Comparison of ENCODE assay signal across 22 cellular contexts in the genomic region with DNA sequence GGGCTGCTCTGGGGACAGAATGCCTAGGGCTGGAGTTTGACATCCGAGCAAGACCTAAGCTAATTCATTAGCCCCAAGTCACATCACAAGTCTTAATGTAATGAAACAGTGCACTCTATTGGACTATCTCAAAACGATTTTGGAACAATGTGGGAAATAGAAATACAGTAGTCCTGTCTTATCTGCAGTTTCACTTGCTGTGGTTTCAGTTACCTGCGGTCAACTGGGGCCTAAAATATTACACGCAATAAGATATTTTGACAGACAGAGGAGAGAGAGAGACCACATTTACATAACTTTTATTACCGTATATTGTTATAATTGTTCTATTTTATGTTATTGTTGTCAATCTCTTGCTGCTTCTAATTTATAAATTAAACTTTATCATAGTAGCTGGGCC. TPM values are rescaled to one million over a fixed set of nuclear protein-coding genes. Genes with fewer than 3 reads are reported as not detected.
DNase-seq lines count a peak whose midpoint lies in the region; ATAC-seq, FAIRE-seq and TF ChIP-seq lines count a peak whose summit lies in the region.
"Had no signal": no experiment of that assay in that cellular context is flagged by ENCODE, and none has a peak within 500 bp of the region (broad histone marks: within the 10 kb centered on the region; RNA-seq: fewer than 3 reads in every experiment).

No MANE protein-coding gene starts in this region.

- H3K9me2 ChIP-seq in Loucy (replicated peaks; ENCODE audit: low read depth, low read length) (no peaks in the 10 kb centered on the region), PC-3 (replicated peaks; ENCODE audit: low read length) (no peaks in the 10 kb centered on the region)

- FAIRE-seq in A549 (lab: Jason Lieb, UNC) = no peak
- FAIRE-seq in GM18507 (lab: Jason Lieb, UNC) = peak; percentile 70
- FAIRE-seq: islet of Langerhans had no signal

- H3K4me3 ChIP-seq in A549 (no peak overlapping the region), Loucy (ENCODE audit: low read length, poor library complexity, severe bottlenecking) (no peak overlapping the region), PC-3 (ENCODE audit: low read length) (no peak overlapping the region)
- H3K4me3 ChIP-seq: cardiac muscle cell, lung, right atrium auricular region had no signal

- no peaks in the 10 kb centered on the region for H3F3A ChIP-seq in Loucy (ENCODE audit: low read depth)
- no peaks in the 10 kb centered on the region for H3F3A ChIP-seq in PC-3 (ENCODE audit: low read length, unreplicated experiment)

- ATAC-seq in A549 (no peak), PC-3 (no peak), HG02885 (IDR thresholded peaks at IDR 0.05; ENCODE audit: poor library complexity, unreplicated experiment) (no peak)
- ATAC-seq: Right ventricle myocardium inferior had no signal

- no peaks in the 10 kb centered on the region for H3K9me3 ChIP-seq in A549
- no peaks in the 10 kb centered on the region for H3K9me3 ChIP-seq in Loucy (ENCODE audit: insufficient read depth, low read depth, low read length)
- no peaks in the 10 kb centered on the region for H3K9me3 ChIP-seq in PC-3 (ENCODE audit: low read length)
- H3K9me3 ChIP-seq: right atrium auricular region had no signal

- BruUV-seq in PC-3 (replicated peaks; lab: Mats Ljungman, UMichigan) = no TSS peak

- H3K36me3 ChIP-seq in Loucy (ENCODE audit: insufficient read depth, low read length) (no peaks in the 10 kb centered on the region), PC-3 (ENCODE audit: low read depth, low read length) (no peaks in the 10 kb centered on the region)
- H3K36me3 ChIP-seq: cardiac muscle cell, right atrium auricular region had no signal

- 69% methylated on average over 5 of the region's 5 CpGs for WGBS in A549 (ENCODE audit: missing lambda C conversion rate)

- H3K79me2 ChIP-seq in Loucy (ENCODE audit: insufficient read depth, low read length) = no peaks in the 10 kb centered on the region
- no peaks in the 10 kb centered on the region for H3K79me2 ChIP-seq in PC-3 (ENCODE audit: low read length)

- H4K20me1 ChIP-seq in Loucy (ENCODE audit: insufficient read depth, low read length, poor library complexity, severe bottlenecking) = no peaks in the 10 kb centered on the region
- no peaks in the 10 kb centered on the region for H4K20me1 ChIP-seq in PC-3 (ENCODE audit: low read length)

- H3K4me1 ChIP-seq in A549 = 0 out of 3 replicates have a peak, but pooled peaks cover 3% of the 10 kb centered on the region
- H3K4me1 ChIP-seq in Loucy (ENCODE audit: insufficient read depth, low read length, poor library complexity, severe bottlenecking) = no peaks in the 10 kb centered on the region
- no peaks in the 10 kb centered on the region for H3K4me1 ChIP-seq in PC-3 (ENCODE audit: insufficient read depth, low read length)
- H3K4me1 ChIP-seq: right atrium auricular region had no signal

- DNase-seq in A549 (ENCODE audit: low read depth in 1 of 2, low spot score in 1 of 2) (no peak), GM18507 (ENCODE audit: extremely low spot score, insufficient read length, low read depth) (no peak), PC-3 (no peak), dedifferentiated amniotic fluid mesenchymal stem cell (ENCODE audit: extremely low spot score) (no peak), DMS114 treated with DMSO at 0.1 percent for 48 hours (lab: John Stamatoyannopoulos, UW; ENCODE audit: unreplicated experiment) (no peak)
- DNase-seq in activated CD8-positive, alpha-beta memory T cell treated with anti-CD3 and anti-CD28 coated beads, Interleukin-2, amount 50 U/mL, for 4 hours = no peak
- DNase-seq: ACHN; activated CD4-positive, alpha-beta T cell treated with anti-CD3 and anti-CD28 coated beads, Interleukin-2, amount 50 U/mL, for 48 hours; activated T-cell treated with anti-CD3 and anti-CD28 coated beads for 4 hours; C1 segment of cervical spinal cord; DMS153; hippocampal formation; NCI-H1105; occipital lobe; substantia nigra had no signal

- no peak for TF ChIP-seq EP300 in A549 (IDR thresholded peaks at IDR 0.05)

- 0 out of 5 replicates have a peak, but pooled peaks of 1 of the 2 experiments have one; percentile 20 for TF ChIP-seq RAD21 in A549 (conservative IDR thresholded peaks at IDR 0.05 in 1 of 2, IDR thresholded peaks at IDR 0.05 in 1 of 2)

- H3K9ac ChIP-seq in Loucy (ENCODE audit: low read depth, low read length, poor library complexity, severe bottlenecking) (no peak overlapping the region), PC-3 (ENCODE audit: low read length) (no peak overlapping the region)

- TF ChIP-seq POLR2A in A549 (IDR thresholded peaks at IDR 0.05; ENCODE audit: low read length) = no peak

- 0 out of 3 replicates have a peak, but pooled peaks have one; percentile 5 for TF ChIP-seq CTCF in A549 (IDR thresholded peaks at IDR 0.05)
- TF ChIP-seq CTCF in Loucy (conservative IDR thresholded peaks at IDR 0.05; ENCODE audit: low read length) = peak; percentile 19; the same call in 1 of the 2 replicates
- 0 out of 2 replicates have a peak, but pooled peaks have one; percentile 10 for TF ChIP-seq CTCF in PC-3 (conservative IDR thresholded peaks at IDR 0.05; ENCODE audit: low read depth, low read length)

- POLR2A ChIA-PET in A549 (lab: Yijun Ruan, JAX) = no interaction called here
- POLR2A ChIA-PET in PC-3 (lab: Charles Lee; ENCODE audit: unreplicated experiment) = no interaction called here

- CTCF ChIA-PET in A549 (lab: Yijun Ruan, JAX) (interaction anchor here (0.7 to 3.8 kb wide), 8 partner anchors 9 to 211 kb away, joined by 3 to 16 read pairs (median 4); no protein-coding TSS in a partner anchor), PC-3 (lab: Charles Lee) (interaction anchor here (0.6 to 1.0 kb wide), 2 partner anchors 50 to 364 kb away, joined by 3 read pairs; no protein-coding TSS in a partner anchor)

- H3K27me3 ChIP-seq in Loucy (ENCODE audit: insufficient read depth, low read length, poor library complexity, severe bottlenecking) (no peaks in the 10 kb centered on the region), PC-3 (ENCODE audit: low read length) (no peaks in the 10 kb centered on the region)
- H3K27me3 ChIP-seq: cardiac muscle cell, right atrium auricular region had no signal

- H3K4me2 ChIP-seq in A549 (no peak overlapping the region), Loucy (ENCODE audit: low read depth, low read length, poor library complexity, severe bottlenecking) (no peak overlapping the region), PC-3 (ENCODE audit: low read length) (no peak overlapping the region)

- no peak overlapping the region for H2AFZ ChIP-seq in Loucy (ENCODE audit: low read length)
- no peak overlapping the region for H2AFZ ChIP-seq in PC-3 (ENCODE audit: low read length)

- H3K27ac ChIP-seq in A549 (no peak overlapping the region), PC-3 (ENCODE audit: low read length) (no peak overlapping the region)
- H3K27ac ChIP-seq: cardiac muscle cell, right atrium auricular region had no signal

- intact Hi-C loops in PC-3 (cut with micrococcal nuclease) = no loop called here

TF ChIP-seq in A549, 52 proteins besides CTCF, POLR2A, EP300 and RAD21:
- TF ChIP-seq NPAS2 (CRISPR knock-in tag; IDR thresholded peaks at IDR 0.05; ENCODE audit: borderline replicate concordance) (no peak), POLR2AphosphoS2 (conservative IDR thresholded peaks at IDR 0.05; ENCODE audit: low read length) (no peak), ZNF302 (CRISPR knock-in tag; IDR thresholded peaks at IDR 0.05) (no peak), RARB (CRISPR knock-in tag; IDR thresholded peaks at IDR 0.05) (no peak), ZSCAN20 (CRISPR knock-in tag; IDR thresholded peaks at IDR 0.05) (no peak), EHF (CRISPR knock-in tag; IDR thresholded peaks at IDR 0.05) (no peak)
TF ChIP-seq in A549: peak in this region for 0.

RNA-seq across cellular contexts. Expression of gene MOAP1, which starts 21.1 kb away (rescaled TPM):
- polyA plus RNA-seq in A549 (2011; rRNA removed) (18.0 and 23.9 TPM in 2 replicates), A549 (2017; fragmentation: RNase III; extraction: RNeasy Plus Mini Kit Qiagen cat#74134 plus additional on column Dnase treatment) (11.0 to 13.5 TPM (median 13.3 TPM) in 3 replicates)
- 10.6 and 12.9 TPM in 2 replicates for polyA plus RNA-seq in A549 (2012; cell fraction: cytosol; rRNA removed)
- 8.2 and 14.3 TPM in 2 replicates for polyA plus RNA-seq in A549 (2012; cell fraction: nucleus; rRNA removed)
- 5.2 and 6.9 TPM in 2 replicates for polyA minus RNA-seq in A549 (2011; rRNA and poly(A)+ RNA removed)
- total RNA-seq in PC-3 (2014; rRNA removed) = 10.3 and 15.6 TPM in 2 replicates

RNA-seq across cellular contexts. Expression of gene LYSET, which starts 21.5 kb away (rescaled TPM):
- polyA plus RNA-seq in A549 (2011; rRNA removed) (34.5 and 37.0 TPM in 2 replicates), A549 (2017; fragmentation: RNase III; extraction: RNeasy Plus Mini Kit Qiagen cat#74134 plus additional on column Dnase treatment) (27.0 to 31.3 TPM (median 29.9 TPM) in 3 replicates)
- polyA plus RNA-seq in A549 (2012; cell fraction: cytosol; rRNA removed) = 15.4 and 16.5 TPM in 2 replicates
- polyA plus RNA-seq in A549 (2012; cell fraction: nucleus; rRNA removed) = 3.6 and 5.2 TPM in 2 replicates
- 8.0 and 8.6 TPM in 2 replicates for polyA minus RNA-seq in A549 (2011; rRNA and poly(A)+ RNA removed)
- total RNA-seq in PC-3 (2014; rRNA removed) = 6.9 and 11.5 TPM in 2 replicates

RNA-seq across cellular contexts. Expression of gene GON7, which starts 43.3 kb away (rescaled TPM):
- polyA plus RNA-seq in A549 (2011; rRNA removed) (14.6 and 19.2 TPM in 2 replicates), A549 (2017; fragmentation: RNase III; extraction: RNeasy Plus Mini Kit Qiagen cat#74134 plus additional on column Dnase treatment) (20.3 to 23.3 TPM (median 22.1 TPM) in 3 replicates)
- polyA plus RNA-seq in A549 (2012; cell fraction: cytosol; rRNA removed) = 8.1 and 11.7 TPM in 2 replicates
- 3.2 and 5.8 TPM in 2 replicates for polyA plus RNA-seq in A549 (2012; cell fraction: nucleus; rRNA removed)
- polyA minus RNA-seq in A549 (2011; rRNA and poly(A)+ RNA removed) = 1.1 and 2.6 TPM in 2 replicates
- 33.5 and 45.4 TPM in 2 replicates for total RNA-seq in PC-3 (2014; rRNA removed)

RNA-seq across cellular contexts. Expression of gene UBR7, which starts 43.5 kb away (rescaled TPM):
- polyA plus RNA-seq in A549 (2011; rRNA removed) (35.0 and 40.4 TPM in 2 replicates), A549 (2017; fragmentation: RNase III; extraction: RNeasy Plus Mini Kit Qiagen cat#74134 plus additional on column Dnase treatment) (33.7 to 37.0 TPM (median 34.3 TPM) in 3 replicates)
- 22.4 and 22.5 TPM in 2 replicates for polyA plus RNA-seq in A549 (2012; cell fraction: cytosol; rRNA removed)
- 11.2 and 15.4 TPM in 2 replicates for polyA plus RNA-seq in A549 (2012; cell fraction: nucleus; rRNA removed)
- polyA minus RNA-seq in A549 (2011; rRNA and poly(A)+ RNA removed) = 11.8 and 12.8 TPM in 2 replicates
- 61.1 and 61.3 TPM in 2 replicates for total RNA-seq in PC-3 (2014; rRNA removed)

RNA-seq across cellular contexts. Expression of gene ITPK1, which starts 47.8 kb away (rescaled TPM):
- polyA plus RNA-seq in A549 (2011; rRNA removed) (47.0 and 59.1 TPM in 2 replicates), A549 (2017; fragmentation: RNase III; extraction: RNeasy Plus Mini Kit Qiagen cat#74134 plus additional on column Dnase treatment) (42.7 to 46.2 TPM (median 42.9 TPM) in 3 replicates)
- polyA plus RNA-seq in A549 (2012; cell fraction: cytosol; rRNA removed) = 49.6 and 70.1 TPM in 2 replicates
- polyA plus RNA-seq in A549 (2012; cell fraction: nucleus; rRNA removed) = 57.5 and 66.3 TPM in 2 replicates
- 173 and 199 TPM in 2 replicates for polyA minus RNA-seq in A549 (2011; rRNA and poly(A)+ RNA removed)
- 66.2 and 81.1 TPM in 2 replicates for total RNA-seq in PC-3 (2014; rRNA removed)
